Comparison of ENCODE assay signal across 1 cellular context in the genomic region with DNA sequence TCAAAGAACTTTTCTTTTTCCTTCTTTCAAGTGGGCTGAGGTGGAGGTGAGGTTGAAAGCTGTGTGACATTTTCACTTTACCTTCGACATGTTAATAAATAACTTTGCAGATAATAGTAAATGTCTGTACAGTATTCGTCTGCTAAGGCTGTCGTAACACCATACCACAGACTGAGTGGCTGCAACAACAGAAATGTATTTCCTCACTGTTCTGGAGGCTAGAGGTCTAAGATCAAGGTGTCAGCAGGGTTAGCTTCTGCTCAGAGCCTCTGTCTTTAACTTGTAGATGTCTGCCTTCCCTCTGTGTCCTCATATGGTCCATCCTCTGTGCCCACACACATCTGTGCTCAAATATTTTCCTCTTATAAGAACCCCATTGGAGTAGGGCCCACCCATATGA.
A peak's percentile ranks its signal among the peaks of the same experiment; 100 is the strongest.
TF ChIP-seq lines count a peak whose summit lies in the region.

No MANE protein-coding gene starts in this region.

TF ChIP-seq in HepG2, 621 proteins besides CTCF, POLR2A, EP300 and RAD21 (continued from another document):
- TF ChIP-seq RERE (CRISPR knock-in tag; IDR thresholded peaks at IDR 0.05; ENCODE audit: low read depth) (peak; percentile 22; the same call in 1 of the 2 replicates), ZSCAN30 (CRISPR knock-in tag; IDR thresholded peaks at IDR 0.05) (no peak), CBFB (CRISPR knock-in tag; IDR thresholded peaks at IDR 0.05) (0 out of 2 replicates have a peak, but pooled peaks have one; percentile 63), BRD4 (CRISPR knock-in tag; IDR thresholded peaks at IDR 0.05) (no peak), THAP11 (CRISPR knock-in tag; IDR thresholded peaks at IDR 0.05) (peak; percentile 83), ZNF44 (CRISPR knock-in tag; IDR thresholded peaks at IDR 0.05) (no peak), PRPF4 (IDR thresholded peaks at IDR 0.05; ENCODE audit: low read depth, low read length, poor library complexity, severe bottlenecking) (no peak), POGZ (CRISPR knock-in tag; IDR thresholded peaks at IDR 0.05) (peak; percentile 96), BHLHE40 (IDR thresholded peaks at IDR 0.05; ENCODE audit: low read length) (0 out of 2 replicates have a peak, but pooled peaks have one; percentile 9), HDAC2 (CRISPR knock-in tag; IDR thresholded peaks at IDR 0.05) (peak; percentile 90), STAT5B (CRISPR knock-in tag; IDR thresholded peaks at IDR 0.05) (no peak), BRF2 (CRISPR knock-in tag; IDR thresholded peaks at IDR 0.05) (peak; percentile 62; the same call in 1 of the 2 replicates), NFKBIZ (CRISPR knock-in tag; IDR thresholded peaks at IDR 0.05) (peak; percentile 40; the same call in 1 of the 2 replicates), ZNF570 (CRISPR knock-in tag; IDR thresholded peaks at IDR 0.05; ENCODE audit: borderline replicate concordance) (no peak), TARDBP (CRISPR knock-in tag; IDR thresholded peaks at IDR 0.05) (peak; percentile 92), THYN1 (CRISPR knock-in tag; IDR thresholded peaks at IDR 0.05; ENCODE audit: borderline replicate concordance, low read depth) (no peak), HMGXB3 (CRISPR knock-in tag; IDR thresholded peaks at IDR 0.05; ENCODE audit: borderline replicate concordance) (peak; percentile 72; the same call in 1 of the 2 replicates), SNAPC4 (CRISPR knock-in tag; IDR thresholded peaks at IDR 0.05) (no peak), CREB1 (IDR thresholded peaks at IDR 0.05) (0 out of 2 replicates have a peak, but pooled peaks have one; percentile 4), CREB1 (CRISPR knock-in tag; IDR thresholded peaks at IDR 0.05) (peak; percentile 76), SKI (IDR thresholded peaks at IDR 0.05; ENCODE audit: partially characterized antibody) (peak; percentile 93), ZGPAT (CRISPR knock-in tag; IDR thresholded peaks at IDR 0.05) (peak; percentile 83)
- TF ChIP-seq, protein P1, sequence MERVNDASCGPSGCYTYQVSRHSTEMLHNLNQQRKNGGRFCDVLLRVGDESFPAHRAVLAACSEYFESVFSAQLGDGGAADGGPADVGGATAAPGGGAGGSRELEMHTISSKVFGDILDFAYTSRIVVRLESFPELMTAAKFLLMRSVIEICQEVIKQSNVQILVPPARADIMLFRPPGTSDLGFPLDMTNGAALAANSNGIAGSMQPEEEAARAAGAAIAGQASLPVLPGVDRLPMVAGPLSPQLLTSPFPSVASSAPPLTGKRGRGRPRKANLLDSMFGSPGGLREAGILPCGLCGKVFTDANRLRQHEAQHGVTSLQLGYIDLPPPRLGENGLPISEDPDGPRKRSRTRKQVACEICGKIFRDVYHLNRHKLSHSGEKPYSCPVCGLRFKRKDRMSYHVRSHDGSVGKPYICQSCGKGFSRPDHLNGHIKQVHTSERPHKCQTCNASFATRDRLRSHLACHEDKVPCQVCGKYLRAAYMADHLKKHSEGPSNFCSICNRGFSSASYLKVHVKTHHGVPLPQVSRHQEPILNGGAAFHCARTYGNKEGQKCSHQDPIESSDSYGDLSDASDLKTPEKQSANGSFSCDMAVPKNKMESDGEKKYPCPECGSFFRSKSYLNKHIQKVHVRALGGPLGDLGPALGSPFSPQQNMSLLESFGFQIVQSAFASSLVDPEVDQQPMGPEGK (CRISPR knock-in tag; IDR thresholded peaks at IDR 0.05) = peak; percentile 66
- TF ChIP-seq, protein P2, sequence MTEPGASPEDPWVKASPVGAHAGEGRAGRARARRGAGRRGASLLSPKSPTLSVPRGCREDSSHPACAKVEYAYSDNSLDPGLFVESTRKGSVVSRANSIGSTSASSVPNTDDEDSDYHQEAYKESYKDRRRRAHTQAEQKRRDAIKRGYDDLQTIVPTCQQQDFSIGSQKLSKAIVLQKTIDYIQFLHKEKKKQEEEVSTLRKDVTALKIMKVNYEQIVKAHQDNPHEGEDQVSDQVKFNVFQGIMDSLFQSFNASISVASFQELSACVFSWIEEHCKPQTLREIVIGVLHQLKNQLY (CRISPR knock-in tag; IDR thresholded peaks at IDR 0.05) = peak; percentile 49; the same call in 1 of the 2 replicates
